ENCODE assay signal across 18 cellular contexts in genomic region chr13:84433024-84433423, GRCh38.
DNase-seq lines count a peak whose midpoint lies in the region; ATAC-seq, FAIRE-seq and TF ChIP-seq lines count a peak whose summit lies in the region.
"Had no signal": no experiment of that assay in that cellular context is flagged by ENCODE, and none has a peak within 500 bp of the region (broad histone marks: within the 10 kb centered on the region; RNA-seq: fewer than 3 reads in every experiment).

No MANE protein-coding gene starts in this region.

- H3K4me3 ChIP-seq in AG04449 (ENCODE audit: low read depth, low read length), result no peak overlapping the region
- H3K4me3 ChIP-seq: A549, hepatocyte had no signal

- FAIRE-seq in GM12892 (lab: Jason Lieb, UNC), result no peak
- FAIRE-seq: A549 had no signal

- TF ChIP-seq POLR2A in GM12892 (IDR thresholded peaks at IDR 0.05; ENCODE audit: low read depth, low read length), result no peak

- POLR2A ChIA-PET in AG04449 (lab: Yijun Ruan, JAX), result interaction anchor here (1.0 kb wide), 1 partner anchor 12 kb away, joined by 3 read pairs; no protein-coding TSS in a partner anchor

- no peak for ATAC-seq in GM19324 (IDR thresholded peaks at IDR 0.05; ENCODE audit: low FRiP score, unreplicated experiment)
- ATAC-seq: A549; esophagus mucosa; stimulated activated naive CD8-positive, alpha-beta T cell treated with anti-CD3 and anti-CD28 coated beads, Interleukin-15, amount 100 ng/mL, for 72 hours had no signal

- CTCF ChIA-PET in AG04449 (lab: Yijun Ruan, JAX), result no interaction called here

- DNase-seq in AG04449 (ENCODE audit: low read depth, low spot score), result peak; percentile 80
- peak; percentile 69 for DNase-seq in HT1080 (ENCODE audit: low read depth)
- DNase-seq in astrocyte of the hippocampus (ENCODE audit: low read depth, low spot score), result peak; percentile 74
- DNase-seq in hepatic stellate cell (ENCODE audit: low spot score), result peak; percentile 11
- DNase-seq in anterior cingulate cortex (lab: John Stamatoyannopoulos, UW), result no peak
- no peak for DNase-seq in GM12892 (ENCODE audit: insufficient read length)
- DNase-seq in NCI-H2029 (lab: John Stamatoyannopoulos, UW), result no peak
- DNase-seq: activated CD4-positive, alpha-beta T cell treated with anti-CD3 and anti-CD28 coated beads, Interleukin-2, amount 10 ng/mL, durations not matched to agents 24 days and 14 days; activated naive CD4-positive, alpha-beta T cell treated with Interleukin-2 at 50 U/mL for 16 hours; Caco-2; MV-4-11; NCI-H2081; NCI-H526 treated with DMSO at 0.1 percent for 48 hours; stimulated activated naive CD8-positive, alpha-beta T cell treated with anti-CD3 and anti-CD28 coated beads, Interleukin-15, amount 100 ng/mL, for 72 hours had no signal

- TF ChIP-seq CTCF in AG04449 (IDR thresholded peaks at IDR 0.05; ENCODE audit: insufficient read depth, low read length, missing control alignments), result peak; percentile 6

Comparison
In these comparisons a context has a peak if more than half of its experiments do, and no peak if none do; other contexts are left out.
1. DNase-seq: peak in AG04449 (single experiment), HT1080 (single experiment), astrocyte of the hippocampus (single experiment) and hepatic stellate cell (single experiment); none in anterior cingulate cortex (0 of 58), GM12892 (single experiment) and NCI-H2029 (single experiment).